In the genomic region with DNA sequence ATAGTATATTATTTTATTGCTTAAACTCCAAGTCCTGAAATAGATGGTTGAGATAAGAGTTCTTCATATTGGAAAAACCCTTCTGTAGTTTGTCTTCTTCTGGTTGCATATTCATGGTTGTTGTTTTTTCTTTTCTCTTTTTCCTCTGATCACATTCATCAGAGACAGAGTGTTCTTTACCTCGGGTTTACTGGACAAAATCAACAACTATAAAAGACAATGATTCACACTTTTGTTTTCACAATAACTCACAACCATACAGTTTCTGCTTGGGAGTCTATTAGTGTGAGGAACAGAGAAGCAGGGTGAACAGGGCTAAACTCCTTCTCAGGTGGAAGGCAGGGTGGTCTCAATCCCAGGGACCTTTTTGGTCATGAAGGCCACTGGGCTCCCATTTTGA, we compare ENCODE assay signal across 34 cellular contexts. TPM values are rescaled to one million over a fixed set of nuclear protein-coding genes. Genes with fewer than 3 reads are reported as not detected.
"Had no signal": no experiment of that assay in that cellular context is flagged by ENCODE, and none has a peak within 500 bp of the region (broad histone marks: within the 10 kb centered on the region; RNA-seq: fewer than 3 reads in every experiment).

No MANE protein-coding gene starts in this region.

- H3K9me3 ChIP-seq: left lung, mucosa of descending colon, ovary, sigmoid colon, spleen, suprapubic skin, thoracic aorta, tibial artery, upper lobe of right lung had no signal

- H3K4me3 ChIP-seq: left lung, lung, mucosa of descending colon, ovary, sigmoid colon, spleen, suprapubic skin, thoracic aorta, tibial artery, upper lobe of right lung had no signal

- H3K4me1 ChIP-seq: left lung, sigmoid colon, spleen, suprapubic skin, tibial artery, upper lobe of right lung had no signal

- H3K27me3 ChIP-seq: left lung, ovary, tibial artery, upper lobe of right lung had no signal

- H3K4me1 Mint-ChIP-seq: immature natural killer cell; memory B cell; stimulated activated effector memory CD8-positive, alpha-beta T cell treated with anti-CD3 and anti-CD28 coated beads, Interleukin-12 subunit alpha, Interleukin-12 subunit beta, amount 100 ng/mL, for 72 hours had no signal

- H3K27ac Mint-ChIP-seq: immature natural killer cell; memory B cell; naive thymus-derived CD4-positive, alpha-beta T cell; natural killer cell treated with Interleukin-12 subunit alpha and Interleukin-12 subunit beta and Interleukin-15 and Interleukin-18, amount 100 ng/mL, for 72 hours; progenitor cell of endocrine pancreas; stimulated activated effector memory CD8-positive, alpha-beta T cell treated with anti-CD3 and anti-CD28 coated beads, Interleukin-12 subunit alpha, Interleukin-12 subunit beta, amount 100 ng/mL, for 72 hours; stimulated activated naive CD8-positive, alpha-beta T cell treated with anti-CD3 and anti-CD28 coated beads, Interleukin-15, Interleukin-2, amounts not matched to agents 100 ng/mL and 50 ng/mL, for 24 hours had no signal

- H3K27me3 Mint-ChIP-seq: progenitor cell of endocrine pancreas had no signal

- DNase-seq: hypothalamus; immature natural killer cell; kidney; left colon; left lung; midbrain; mucosa of descending colon; naive thymus-derived CD4-positive, alpha-beta T cell; ovary; right cardiac atrium; sigmoid colon; small intestine; spleen; stimulated activated CD4-positive, alpha-beta T cell treated with anti-CD3 and anti-CD28 coated beads, Interleukin-4, amount 100 ng/mL, for 24 hours; stimulated activated naive CD4-positive, alpha-beta T cell; tibial artery; trophoblast cell; upper lobe of right lung had no signal

- H3K36me3 ChIP-seq: left lung, ovary, sigmoid colon, spleen, suprapubic skin, thoracic aorta, tibial artery, upper lobe of right lung had no signal

- H3K27ac ChIP-seq: left lung, ovary, sigmoid colon, spleen, suprapubic skin, thoracic aorta, tibial artery, upper lobe of right lung had no signal

- H3K4me3 Mint-ChIP-seq: immature natural killer cell; memory B cell; naive thymus-derived CD4-positive, alpha-beta T cell; natural killer cell treated with Interleukin-12 subunit alpha and Interleukin-12 subunit beta and Interleukin-15 and Interleukin-18, amount 100 ng/mL, for 72 hours; stimulated activated effector memory CD8-positive, alpha-beta T cell treated with anti-CD3 and anti-CD28 coated beads, Interleukin-12 subunit alpha, Interleukin-12 subunit beta, amount 100 ng/mL, for 72 hours; stimulated activated naive CD8-positive, alpha-beta T cell treated with anti-CD3 and anti-CD28 coated beads, Interleukin-15, Interleukin-2, amounts not matched to agents 100 ng/mL and 50 ng/mL, for 24 hours had no signal

- H3K9me3 Mint-ChIP-seq: immature natural killer cell; memory B cell; naive thymus-derived CD4-positive, alpha-beta T cell; natural killer cell treated with Interleukin-12 subunit alpha and Interleukin-12 subunit beta and Interleukin-15 and Interleukin-18, amount 100 ng/mL, for 72 hours; stimulated activated effector memory CD8-positive, alpha-beta T cell treated with anti-CD3 and anti-CD28 coated beads, Interleukin-12 subunit alpha, Interleukin-12 subunit beta, amount 100 ng/mL, for 72 hours; stimulated activated naive CD8-positive, alpha-beta T cell treated with anti-CD3 and anti-CD28 coated beads, Interleukin-15, Interleukin-2, amounts not matched to agents 100 ng/mL and 50 ng/mL, for 24 hours had no signal

- FAIRE-seq: islet of Langerhans, kidney, small intestine, urothelium cell line had no signal

- H3K36me3 Mint-ChIP-seq: immature natural killer cell; memory B cell; naive thymus-derived CD4-positive, alpha-beta T cell; natural killer cell treated with Interleukin-12 subunit alpha and Interleukin-12 subunit beta and Interleukin-15 and Interleukin-18, amount 100 ng/mL, for 72 hours; stimulated activated effector memory CD8-positive, alpha-beta T cell treated with anti-CD3 and anti-CD28 coated beads, Interleukin-12 subunit alpha, Interleukin-12 subunit beta, amount 100 ng/mL, for 72 hours had no signal

RNA-seq across cellular contexts. Expression of gene SLC22A25, which starts 2.6 kb away (rescaled TPM):
- total RNA-seq: kidney; left colon; left lung; lower leg skin; lung; mesenteric fat pad; mucosa of descending colon; myocyte; naive thymus-derived CD4-positive, alpha-beta T cell; natural killer cell treated with Interleukin-12 subunit alpha and Interleukin-12 subunit beta and Interleukin-15 and Interleukin-18, amount 100 ng/mL, for 72 hours; ovary; progenitor cell of endocrine pancreas; pulmonary artery endothelial cell; renal cortical epithelial cell; right cardiac atrium; sigmoid colon; spleen; suprapubic skin; thoracic aorta; upper lobe of right lung had no signal
- polyA plus RNA-seq: immature natural killer cell; lung; naive thymus-derived CD4-positive, alpha-beta T cell; neural cell; ovary; right cardiac atrium; sigmoid colon; small intestine had no signal
